ENCODE assay signal across 17 cellular contexts in the genomic region with DNA sequence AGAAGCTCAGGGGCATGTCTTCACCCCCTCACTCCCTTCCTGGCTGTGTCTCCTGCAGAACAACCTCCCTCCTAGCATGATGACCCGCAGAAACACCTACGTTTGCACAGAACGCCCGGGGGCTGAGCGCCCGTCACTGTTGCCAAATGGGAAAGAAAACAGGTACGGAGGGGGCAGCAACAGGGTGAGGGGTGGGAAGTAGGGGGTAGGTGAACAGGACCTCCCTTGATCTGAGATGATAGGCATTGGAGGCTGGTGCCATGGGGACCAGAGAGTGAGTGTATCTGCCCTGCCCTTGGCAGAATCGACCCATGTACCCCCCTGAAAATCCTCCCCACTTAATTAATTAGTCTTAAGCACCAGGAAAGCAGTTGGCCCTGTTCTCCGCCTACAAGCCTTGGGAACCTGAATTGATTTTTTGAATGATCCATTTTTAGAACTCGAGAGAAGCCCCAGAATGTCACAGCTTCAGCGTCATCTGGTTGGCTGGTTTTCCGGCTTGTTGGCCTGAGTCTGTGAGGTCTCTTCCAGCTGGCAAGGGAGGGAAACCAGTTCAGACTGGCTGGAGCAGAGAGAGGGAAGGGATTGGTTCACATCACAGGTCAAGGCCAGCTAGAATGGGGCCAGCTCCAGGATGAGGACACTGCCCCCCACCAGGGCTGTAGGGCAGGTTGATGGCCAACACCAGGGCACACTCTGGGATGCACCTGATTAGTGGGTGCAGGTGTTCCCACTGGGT. TPM values are rescaled to one million over a fixed set of nuclear protein-coding genes. Genes with fewer than 3 reads are reported as not detected.
DNase-seq lines count a peak whose midpoint lies in the region; ATAC-seq and TF ChIP-seq lines count a peak whose summit lies in the region.
"Had no signal": no experiment of that assay in that cellular context is flagged by ENCODE, and none has a peak within 500 bp of the region (broad histone marks: within the 10 kb centered on the region; RNA-seq: fewer than 3 reads in every experiment).

No MANE protein-coding gene starts in this region.

- DNase-seq in caudate nucleus (lab: John Stamatoyannopoulos, UW) (peak in 47 of 61 donors; percentile 11 to 86 (median 59)), right cardiac atrium (peak; percentile 56 to 81 (median 79)), pons (ENCODE audit: low spot score) (peak; percentile 60), foreskin melanocyte (no peak), T-helper 9 cell (no peak), coronary artery (ENCODE audit: low spot score) (no peak)
- no peak for DNase-seq in stimulated activated CD4-positive, alpha-beta T cell treated with anti-CD3 and anti-CD28 coated beads, Interleukin-12 subunit alpha, Interleukin-12 subunit beta, amount 100 ng/mL, for 4 hours
- DNase-seq: left lung, NCI-H1048 had no signal

- TF ChIP-seq CTCF in HEK293 (tag by site-specific recombination; IDR thresholded peaks at IDR 0.05) (no peak), coronary artery (IDR thresholded peaks at IDR 0.05) (no peak)

- intact Hi-C loops in right cardiac atrium (cut with DNase I) = no loop called here

- WGBS in right cardiac atrium = 68% methylated on average over 12 of the region's 12 CpGs

- H3K9me3 ChIP-seq in HEK293 (ENCODE audit: control insufficient read depth, insufficient read depth, low read depth, low read length) (no peaks in the 10 kb centered on the region), right cardiac atrium (ENCODE audit: control insufficient read depth, low read length) (no peaks in the 10 kb centered on the region)
- H3K9me3 ChIP-seq: left lung had no signal

- POLR2A ChIA-PET in HEK293 (lab: Yijun Ruan, JAX) = no interaction called here

- H3K36me3 ChIP-seq in HEK293 (ENCODE audit: control insufficient read depth in 2 of 2, insufficient read depth in 1 of 2, low read length in 2 of 2) = peaks cover 40 to 81% of the 10 kb centered on the region in 2 experiments

- CTCF ChIA-PET in HEK293 (lab: Yijun Ruan, JAX) = interaction anchor here (0.6 kb wide), 1 partner anchor 1004 kb away, joined by 3 read pairs; no protein-coding TSS in a partner anchor

- H3K4me1 ChIP-seq in HEK293 (ENCODE audit: control insufficient read depth, insufficient read depth, low read length) = no peaks in the 10 kb centered on the region
- H3K4me1 ChIP-seq in right cardiac atrium (ENCODE audit: control insufficient read depth, insufficient read depth, low read length) = no peaks in the 10 kb centered on the region
- H3K4me1 ChIP-seq: left lung had no signal

- ATAC-seq in right cardiac atrium = peak; percentile 83
- ATAC-seq: GM23338; left lung; natural killer cell treated with Interleukin-12 subunit alpha and Interleukin-12 subunit beta and Interleukin-15 and Interleukin-18, amount 100 ng/mL, for 72 hours; WTC11 had no signal

- H3K27me3 ChIP-seq in right cardiac atrium (ENCODE audit: control insufficient read depth, insufficient read depth) = no peaks in the 10 kb centered on the region
- H3K27me3 ChIP-seq: left lung had no signal

- H3K4me3 ChIP-seq in HEK293 (ENCODE audit: low read depth, low read length) (no peak overlapping the region), right cardiac atrium (ENCODE audit: low read length) (no peak overlapping the region), coronary artery (no peak overlapping the region)
- H3K4me3 ChIP-seq: GM23338, left lung had no signal

- H3K27ac ChIP-seq in HEK293 (ENCODE audit: extremely low read depth, low read depth, low read length) (no peak overlapping the region), caudate nucleus (ENCODE audit: low read depth, low read length) (peak overlapping the region; percentile 67), right cardiac atrium (ENCODE audit: low read length) (no peak overlapping the region), coronary artery (no peak overlapping the region)
- H3K27ac ChIP-seq: left lung had no signal

TF ChIP-seq in HEK293, 187 proteins besides CTCF, POLR2A, EP300 and RAD21:
- peak; percentile 28; the same call in 1 of the 2 replicates for TF ChIP-seq EGR2 (tag by site-specific recombination; IDR thresholded peaks at IDR 0.05; ENCODE audit: low read depth)
- TF ChIP-seq, protein P1, sequence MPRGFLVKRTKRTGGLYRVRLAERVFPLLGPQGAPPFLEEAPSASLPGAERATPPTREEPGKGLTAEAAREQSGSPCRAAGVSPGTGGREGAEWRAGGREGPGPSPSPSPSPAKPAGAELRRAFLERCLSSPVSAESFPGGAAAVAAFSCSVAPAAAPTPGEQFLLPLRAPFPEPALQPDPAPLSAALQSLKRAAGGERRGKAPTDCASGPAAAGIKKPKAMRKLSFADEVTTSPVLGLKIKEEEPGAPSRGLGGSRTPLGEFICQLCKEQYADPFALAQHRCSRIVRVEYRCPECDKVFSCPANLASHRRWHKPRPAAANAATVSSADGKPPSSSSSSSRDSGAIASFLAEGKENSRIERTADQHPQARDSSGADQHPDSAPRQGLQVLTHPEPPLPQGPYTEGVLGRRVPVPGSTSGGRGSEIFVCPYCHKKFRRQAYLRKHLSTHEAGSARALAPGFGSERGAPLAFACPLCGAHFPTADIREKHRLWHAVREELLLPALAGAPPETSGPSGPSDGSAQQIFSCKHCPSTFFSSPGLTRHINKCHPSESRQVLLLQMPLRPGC (tag by site-specific recombination; IDR thresholded peaks at IDR 0.05) = no peak

RNA-seq across cellular contexts. Expression of a gene that starts 28.2 kb away (rescaled TPM):
- 1,000 to 10,000 TPM; 2,910 to 4,826 (median 3,330) TPM for total RNA-seq in right cardiac atrium
- 5,160 TPM for polyA plus RNA-seq in right cardiac atrium
- total RNA-seq: activated naive CD4-positive, alpha-beta T cell treated with anti-CD3 and anti-CD28 coated beads for 36 hours; endothelial cell of umbilical vein; GM23338; OCI-LY7; WTC11 had no signal
- polyA plus RNA-seq: endothelial cell of umbilical vein, GM23338, IgD-negative memory B cell had no signal

RNA-seq across cellular contexts. Expression of a gene that starts 43.4 kb away (rescaled TPM):
- total RNA-seq in right cardiac atrium = 10 to 100 TPM; 29.0 to 54.5 (median 40.4) TPM
- 21.0 TPM for polyA plus RNA-seq in right cardiac atrium

RNA-seq across cellular contexts. Expression of a gene that starts 46.1 kb away (rescaled TPM):
- not detected for total RNA-seq in right cardiac atrium
- 0.18 TPM for polyA plus RNA-seq in right cardiac atrium
- total RNA-seq: activated naive CD4-positive, alpha-beta T cell treated with anti-CD3 and anti-CD28 coated beads for 36 hours; endothelial cell of umbilical vein; natural killer cell treated with Interleukin-12 subunit alpha and Interleukin-12 subunit beta and Interleukin-15 and Interleukin-18, amount 100 ng/mL, for 72 hours; OCI-LY7 had no signal
- polyA plus RNA-seq: endothelial cell of umbilical vein, IgD-negative memory B cell had no signal

RNA-seq across cellular contexts. Expression of a gene that starts 49.3 kb away (rescaled TPM):
- 1 to 10 TPM; 3.4 to 5.6 (median 4.5) TPM for total RNA-seq in right cardiac atrium
- polyA plus RNA-seq in right cardiac atrium = 2.7 TPM
- total RNA-seq: activated naive CD4-positive, alpha-beta T cell treated with anti-CD3 and anti-CD28 coated beads for 36 hours; natural killer cell treated with Interleukin-12 subunit alpha and Interleukin-12 subunit beta and Interleukin-15 and Interleukin-18, amount 100 ng/mL, for 72 hours; OCI-LY7 had no signal
- polyA plus RNA-seq: IgD-negative memory B cell had no signal

Comparison
In these comparisons a context has a peak if more than half of its experiments do, and no peak if none do; other contexts are left out.
1. DNase-seq: peak in caudate nucleus (47 of 61), right cardiac atrium (3 of 3) and pons (single experiment); none in stimulated activated CD4-positive, alpha-beta T cell treated with anti-CD3 and anti-CD28 coated beads, Interleukin-12 subunit alpha, Interleukin-12 subunit beta, amount 100 ng/mL, for 4 hours (single experiment), foreskin melanocyte (single experiment), T-helper 9 cell (single experiment) and coronary artery (single experiment).